11 cellular contexts compared by ENCODE assay signal in genomic region chr3:32421185-32421584, GRCh38. TPM values are rescaled to one million over a fixed set of nuclear protein-coding genes. Genes with fewer than 3 reads are reported as not detected.
DNase-seq lines count a peak whose midpoint lies in the region; ATAC-seq, FAIRE-seq and TF ChIP-seq lines count a peak whose summit lies in the region.
"Had no signal": no experiment of that assay in that cellular context is flagged by ENCODE, and none has a peak within 500 bp of the region (broad histone marks: within the 10 kb centered on the region; RNA-seq: fewer than 3 reads in every experiment).

No MANE protein-coding gene starts in this region.

- H3K27me3 Mint-ChIP-seq in astrocyte (ENCODE audit: low read depth, unreplicated experiment): no peaks in the 10 kb centered on the region

- no peak for FAIRE-seq in astrocyte (lab: Jason Lieb, UNC)

- H3K4me1 Mint-ChIP-seq in astrocyte (ENCODE audit: low read depth, unreplicated experiment): peaks cover 17% of the 10 kb centered on the region

- ATAC-seq in Right ventricle myocardium superior (ENCODE audit: poor library complexity) (peak; percentile 3), upper lobe of right lung (peak; percentile 70), GM19455 (IDR thresholded peaks at IDR 0.05; ENCODE audit: unreplicated experiment) (no peak), GM21723 (IDR thresholded peaks at IDR 0.05; ENCODE audit: unreplicated experiment) (no peak)
- ATAC-seq: K562 had no signal

- peaks cover 31% of the 10 kb centered on the region for H3K4me1 ChIP-seq in astrocyte (ENCODE audit: insufficient read depth, low read length)
- H3K4me1 ChIP-seq in mucosa of rectum (ENCODE audit: control insufficient read depth in 2 of 2, insufficient read depth in 2 of 2, low read length in 2 of 2): peaks cover 34 to 37% of the 10 kb centered on the region in 2 donors
- peaks cover 50% of the 10 kb centered on the region for H3K4me1 ChIP-seq in upper lobe of right lung

- no peaks in the 10 kb centered on the region for H4K20me1 ChIP-seq in astrocyte (ENCODE audit: insufficient read depth, low read length)

- H3K27me3 ChIP-seq in astrocyte (ENCODE audit: insufficient read depth, low read length): no peaks in the 10 kb centered on the region
- H3K27me3 ChIP-seq in mucosa of rectum (ENCODE audit: control insufficient read depth in 2 of 2, insufficient read depth in 2 of 2, low read length in 2 of 2): no peaks in the 10 kb centered on the region
- no peaks in the 10 kb centered on the region for H3K27me3 ChIP-seq in upper lobe of right lung

- no peak for DNase-seq in Right ventricle myocardium superior
- no peak for DNase-seq in cardiac septum (ENCODE audit: low spot score)
- DNase-seq in astrocyte (ENCODE audit: low read depth): no peak
- DNase-seq in upper lobe of right lung: no peak
- no peak for DNase-seq in NAMALWA (ENCODE audit: low spot score)
- DNase-seq: AML-193 had no signal

- TF ChIP-seq CTCF in astrocyte (IDR thresholded peaks at IDR 0.05; ENCODE audit: insufficient read depth, low read depth, low read length): no peak
- no peak for TF ChIP-seq CTCF in upper lobe of right lung (IDR thresholded peaks at IDR 0.05)

- peak overlapping the region; percentile 47 for H3K27ac Mint-ChIP-seq in astrocyte (ENCODE audit: unreplicated experiment)

- no peaks in the 10 kb centered on the region for H3K9me3 Mint-ChIP-seq in astrocyte (ENCODE audit: unreplicated experiment)

- H3K4me3 Mint-ChIP-seq in astrocyte (ENCODE audit: unreplicated experiment): peak overlapping the region; percentile 58

- intact Hi-C loops in Right ventricle myocardium superior (cut with DNase I) (no loop called here), cardiac septum (cut with DNase I) (no loop called here), upper lobe of right lung (cut with DNase I) (no loop called here)

- H3K27ac ChIP-seq in astrocyte (ENCODE audit: low read depth, low read length): peak overlapping the region; percentile 77
- H3K27ac ChIP-seq in mucosa of rectum (ENCODE audit: low read depth in 2 of 2, low read length in 2 of 2): peak overlapping the region; percentile 2 to 68
- peak overlapping the region; percentile 80 for H3K27ac ChIP-seq in upper lobe of right lung

- peaks cover 38% of the 10 kb centered on the region for H3K79me2 ChIP-seq in astrocyte (ENCODE audit: insufficient read depth, low read length)

- H3K4me3 ChIP-seq in astrocyte (ENCODE audit: insufficient read depth, low read depth, low read length) (no peak overlapping the region), mucosa of rectum (ENCODE audit: low read length in 2 of 2) (no peak overlapping the region), upper lobe of right lung (no peak overlapping the region)
- H3K4me3 ChIP-seq: GM12878, K562 had no signal

- peaks cover 6% of the 10 kb centered on the region for H3K36me3 Mint-ChIP-seq in astrocyte (ENCODE audit: low read depth, unreplicated experiment)

- H3K4me2 ChIP-seq in astrocyte (ENCODE audit: low read length): peak overlapping the region; percentile 64

- no peaks in the 10 kb centered on the region for H3K36me3 ChIP-seq in astrocyte (ENCODE audit: insufficient read depth, low read length)
- H3K36me3 ChIP-seq in mucosa of rectum (ENCODE audit: control insufficient read depth in 2 of 2, insufficient read depth in 2 of 2, low read length in 2 of 2): no peaks in the 10 kb centered on the region
- no peaks in the 10 kb centered on the region for H3K36me3 ChIP-seq in upper lobe of right lung

- H3K9me3 ChIP-seq in astrocyte (ENCODE audit: insufficient read depth, low read depth, low read length) (no peaks in the 10 kb centered on the region), mucosa of rectum (ENCODE audit: control insufficient read depth in 2 of 2, low read length in 2 of 2) (no peaks in the 10 kb centered on the region), upper lobe of right lung (no peaks in the 10 kb centered on the region)

- peak overlapping the region; percentile 64 for H3K9ac ChIP-seq in astrocyte (ENCODE audit: low read length)
- H3K9ac ChIP-seq in mucosa of rectum (ENCODE audit: low read depth in 1 of 2, low read length in 2 of 2): peak overlapping the region in 1 of 2 donors; percentile 26

- no peak overlapping the region for H2AFZ ChIP-seq in astrocyte (ENCODE audit: low read depth, low read length)

RNA-seq across cellular contexts. Expression of gene CMTM7, which starts 29.5 kb away (rescaled TPM):
- total RNA-seq in Right ventricle myocardium superior (2.7 TPM), cardiac septum (4.0 TPM), astrocyte (19.7 and 23.9 TPM in 2 replicates), upper lobe of right lung (53.2 TPM)

Comparison
In these comparisons a context has a peak if more than half of its experiments do, and no peak if none do; other contexts are left out.
1. ATAC-seq: peak in Right ventricle myocardium superior (single experiment) and upper lobe of right lung (single experiment); none in GM19455 (single experiment) and GM21723 (single experiment).
2. Peak in every context shown above with its lines, with median percentiles within 50 percentile points of each other: H3K27ac ChIP-seq.